ENCODE assay signal across 1 cellular context in genomic region chr7:151867912-151868804, GRCh38.
TF ChIP-seq lines count a peak whose summit lies in the region.

No MANE protein-coding gene starts in this region.

TF ChIP-seq in GM23338, 12 proteins besides CTCF, POLR2A, EP300 and RAD21 (continued from another document):
- no peak for TF ChIP-seq ZNF462 (CRISPR knock-in tag; IDR thresholded peaks at IDR 0.05)
- no peak for TF ChIP-seq ZNF114 (CRISPR knock-in tag; IDR thresholded peaks at IDR 0.05)
- no peak for TF ChIP-seq STAT1 (IDR thresholded peaks at IDR 0.05; ENCODE audit: unreplicated experiment)
- TF ChIP-seq ZNF331 (CRISPR knock-in tag; IDR thresholded peaks at IDR 0.05; ENCODE audit: low read depth): no peak
- TF ChIP-seq EZH2phosphoT487 (IDR thresholded peaks at IDR 0.05; ENCODE audit: unreplicated experiment): no peak
- TF ChIP-seq EZH2 (IDR thresholded peaks at IDR 0.05; ENCODE audit: low read depth, unreplicated experiment): no peak
- TF ChIP-seq JUNB (IDR thresholded peaks at IDR 0.05; ENCODE audit: unreplicated experiment): no peak
- TF ChIP-seq NANOG (IDR thresholded peaks at IDR 0.05; ENCODE audit: borderline replicate concordance): no peak
